In genomic region chr14:77485901-77486678, GRCh38 we compare ENCODE assay signal across 18 cellular contexts. TPM values are rescaled to one million over a fixed set of nuclear protein-coding genes. Genes with fewer than 3 reads are reported as not detected.
DNase-seq lines count a peak whose midpoint lies in the region; TF ChIP-seq lines count a peak whose summit lies in the region.
"Had no signal": no experiment of that assay in that cellular context is flagged by ENCODE, and none has a peak within 500 bp of the region (broad histone marks: within the 10 kb centered on the region; RNA-seq: fewer than 3 reads in every experiment).

No MANE protein-coding gene starts in this region.

- no peaks in the 10 kb centered on the region for H3K4me1 ChIP-seq in prostate gland (replicated peaks)
- H3K4me1 ChIP-seq in CD8-positive, alpha-beta memory T cell (ENCODE audit: insufficient read depth, low read length) = no peaks in the 10 kb centered on the region
- H3K4me1 ChIP-seq: parathyroid adenoma, upper lobe of left lung had no signal

- H3K36me3 ChIP-seq in prostate gland = no peaks in the 10 kb centered on the region
- no peaks in the 10 kb centered on the region for H3K36me3 ChIP-seq in CD8-positive, alpha-beta memory T cell (ENCODE audit: insufficient read depth, low read length)
- H3K36me3 ChIP-seq: upper lobe of left lung had no signal

- in situ Hi-C loops in astrocyte of the spinal cord (cut with HindIII; ENCODE audit: low sequenced_read_pairs) = no loop called here

- H3K4me3 ChIP-seq in AG09309 (ENCODE audit: control insufficient read depth, low read depth, low read length) (no peak overlapping the region), astrocyte of the spinal cord (ENCODE audit: low read depth, low read length) (no peak overlapping the region), prostate gland (no peak overlapping the region)
- H3K4me3 ChIP-seq in CD8-positive, alpha-beta memory T cell (ENCODE audit: low read length) = no peak overlapping the region
- H3K4me3 ChIP-seq: upper lobe of left lung had no signal

- H3K9me3 ChIP-seq in prostate gland = no peaks in the 10 kb centered on the region
- no peaks in the 10 kb centered on the region for H3K9me3 ChIP-seq in CD8-positive, alpha-beta memory T cell (ENCODE audit: low read length)
- H3K9me3 ChIP-seq: upper lobe of left lung had no signal

- H3K4me3 Mint-ChIP-seq in HFFc6 = no peak overlapping the region
- H3K4me3 Mint-ChIP-seq in CD8-positive, alpha-beta memory T cell = no peak overlapping the region
- H3K4me3 Mint-ChIP-seq in osteocyte (ENCODE audit: unreplicated experiment) = no peak overlapping the region
- H3K4me3 Mint-ChIP-seq: activated naive CD8-positive, alpha-beta T cell treated with anti-CD3 and anti-CD28 coated beads, Interleukin-2, amount 50 U/mL, for 24 hours; activated T-cell treated with anti-CD3 and anti-CD28 coated beads, Interleukin-2, amount 50 U/mL, for 4 hours; T-helper 17 cell had no signal

- H3K9me3 Mint-ChIP-seq in HFFc6 (no peaks in the 10 kb centered on the region), osteocyte (ENCODE audit: unreplicated experiment) (no peaks in the 10 kb centered on the region)
- H3K9me3 Mint-ChIP-seq in CD8-positive, alpha-beta memory T cell = no peaks in the 10 kb centered on the region
- H3K9me3 Mint-ChIP-seq: activated naive CD8-positive, alpha-beta T cell treated with anti-CD3 and anti-CD28 coated beads, Interleukin-2, amount 50 U/mL, for 24 hours; activated T-cell treated with anti-CD3 and anti-CD28 coated beads, Interleukin-2, amount 50 U/mL, for 4 hours had no signal

- POLR2A ChIA-PET in CD8-positive, alpha-beta memory T cell (lab: Charles Lee) = no interaction called here

- H3K27ac Mint-ChIP-seq in HFFc6 = peak overlapping the region; percentile 58
- no peak overlapping the region for H3K27ac Mint-ChIP-seq in CD8-positive, alpha-beta memory T cell
- no peak overlapping the region for H3K27ac Mint-ChIP-seq in osteocyte (ENCODE audit: unreplicated experiment)
- H3K27ac Mint-ChIP-seq: activated naive CD8-positive, alpha-beta T cell treated with anti-CD3 and anti-CD28 coated beads, Interleukin-2, amount 50 U/mL, for 24 hours; T-helper 17 cell had no signal

- H3K4me1 Mint-ChIP-seq in HFFc6 (ENCODE audit: low read depth) (peaks cover 15% of the 10 kb centered on the region), osteocyte (ENCODE audit: unreplicated experiment) (no peaks in the 10 kb centered on the region)
- no peaks in the 10 kb centered on the region for H3K4me1 Mint-ChIP-seq in CD8-positive, alpha-beta memory T cell
- H3K4me1 Mint-ChIP-seq: activated naive CD8-positive, alpha-beta T cell treated with anti-CD3 and anti-CD28 coated beads, Interleukin-2, amount 50 U/mL, for 24 hours had no signal

- intact Hi-C loops in prostate gland (cut with DNase I) = no loop called here

- WGBS in prostate gland = 93% methylated on average over 7 of the region's 7 CpGs

- no peak for TF ChIP-seq POLR2A in prostate gland (IDR thresholded peaks at IDR 0.05)

- H3K27me3 Mint-ChIP-seq in HFFc6 (ENCODE audit: insufficient read depth) (peaks cover 3% of the 10 kb centered on the region), osteocyte (ENCODE audit: unreplicated experiment) (peaks cover 2% of the 10 kb centered on the region)
- H3K27me3 Mint-ChIP-seq in CD8-positive, alpha-beta memory T cell = no peaks in the 10 kb centered on the region
- H3K27me3 Mint-ChIP-seq: activated naive CD8-positive, alpha-beta T cell treated with anti-CD3 and anti-CD28 coated beads, Interleukin-2, amount 50 U/mL, for 24 hours; T-helper 17 cell had no signal

- DNase-seq in AG09309 (ENCODE audit: low read depth) (peak; percentile 43), HFFc6 (peak; percentile 78), astrocyte of the spinal cord (ENCODE audit: low read depth, low spot score) (peak; percentile 61), kidney tubule cell (ENCODE audit: low spot score) (peak; percentile 90), prostate gland (ENCODE audit: low spot score) (no peak), KG1 (lab: John Stamatoyannopoulos, UW) (no peak), osteocyte (ENCODE audit: extremely low spot score, unreplicated experiment) (no peak)
- DNase-seq in CD8-positive, alpha-beta memory T cell = no peak
- DNase-seq: activated naive CD8-positive, alpha-beta T cell treated with anti-CD3 and anti-CD28 coated beads, Interleukin-2, amount 50 U/mL, for 24 hours; activated T-cell treated with anti-CD3 and anti-CD28 coated beads, Interleukin-2, amount 50 U/mL, for 4 hours; cortex of kidney; NCI-H1436; NCI-H510A treated with DMSO at 0.1 percent for 48 hours; stimulated activated CD8-positive, alpha-beta memory T cell treated with anti-CD3 and anti-CD28 coated beads, Interleukin-4, amount 100 ng/mL, for 48 hours; T-helper 17 cell; upper lobe of left lung had no signal

- no peaks in the 10 kb centered on the region for H3K27me3 ChIP-seq in prostate gland (replicated peaks; ENCODE audit: insufficient read depth)
- no peaks in the 10 kb centered on the region for H3K27me3 ChIP-seq in CD8-positive, alpha-beta memory T cell (ENCODE audit: insufficient read depth, low read length, poor library complexity, severe bottlenecking)
- H3K27me3 ChIP-seq: upper lobe of left lung had no signal

- H3K36me3 Mint-ChIP-seq in HFFc6 (ENCODE audit: low read depth) = no peaks in the 10 kb centered on the region
- no peaks in the 10 kb centered on the region for H3K36me3 Mint-ChIP-seq in CD8-positive, alpha-beta memory T cell
- H3K36me3 Mint-ChIP-seq in osteocyte (ENCODE audit: unreplicated experiment) = no peaks in the 10 kb centered on the region

- CTCF ChIA-PET in CD8-positive, alpha-beta memory T cell (lab: Charles Lee) = no interaction called here

- TF ChIP-seq CTCF in AG09309 (IDR thresholded peaks at IDR 0.05; ENCODE audit: control insufficient read depth, insufficient read depth, low read depth, low read length, missing control alignments) = no peak
- TF ChIP-seq CTCF in HFFc6 (IDR thresholded peaks at IDR 0.05) = no peak
- TF ChIP-seq CTCF in astrocyte of the spinal cord (IDR thresholded peaks at IDR 0.05; ENCODE audit: low read depth, low read length) = no peak
- TF ChIP-seq CTCF in prostate gland (IDR thresholded peaks at IDR 0.05) = no peak
- no peak for TF ChIP-seq CTCF in osteocyte (IDR thresholded peaks at IDR 0.05)

- H3K27ac ChIP-seq in prostate gland = no peak overlapping the region
- no peak overlapping the region for H3K27ac ChIP-seq in CD8-positive, alpha-beta memory T cell (ENCODE audit: low read depth, low read length)
- H3K27ac ChIP-seq: parathyroid adenoma, upper lobe of left lung had no signal

RNA-seq across cellular contexts. Expression of gene ISM2, which starts 12.5 kb away (rescaled TPM):
- total RNA-seq in HFFc6 (2021; fragmentation: NEBNext Ultra II Directional; extraction: Animal tissue kit (Norgen Biotek cat#: 25700)) = under 1 TPM in 1 of 6 experiments, not detected in 5; 0.10 TPM
- total RNA-seq in prostate gland = 10 to 100 TPM in 1 of 2 donors, under 1 TPM in 1; 0.59 to 26.6 TPM
- total RNA-seq in CD8-positive, alpha-beta memory T cell = not detected
- not detected for polyA plus RNA-seq in CD8-positive, alpha-beta memory T cell
- total RNA-seq in osteocyte = not detected in 2 replicates
- total RNA-seq: activated T-cell treated with anti-CD3 and anti-CD28 coated beads, Interleukin-2, amount 50 U/mL, for 4 hours; fibroblast of lung; T-helper 17 cell; upper lobe of left lung had no signal
- polyA plus RNA-seq: fibroblast of lung had no signal

RNA-seq across cellular contexts. Expression of gene AHSA1, which starts 28.2 kb away (rescaled TPM):
- 100 to 1,000 TPM; 155 to 219 (median 178) TPM for total RNA-seq in HFFc6 (2021; fragmentation: NEBNext Ultra II Directional; extraction: Animal tissue kit (Norgen Biotek cat#: 25700))
- total RNA-seq in prostate gland (100 to 1,000 TPM; 144 to 267 TPM), osteocyte (115 TPM in 2 replicates)
- total RNA-seq in CD8-positive, alpha-beta memory T cell = 100 to 1,000 TPM; 307 to 324 TPM
- 134 TPM for polyA plus RNA-seq in CD8-positive, alpha-beta memory T cell

RNA-seq across cellular contexts. Expression of gene VIPAS39, which starts 28.7 kb away (rescaled TPM):
- 10 to 100 TPM; 14.2 to 17.4 (median 15.3) TPM for total RNA-seq in HFFc6 (2021; fragmentation: NEBNext Ultra II Directional; extraction: Animal tissue kit (Norgen Biotek cat#: 25700))
- total RNA-seq in prostate gland = 10 to 100 TPM; 19.6 to 45.4 TPM
- 10 to 100 TPM; 18.7 to 19.6 TPM for total RNA-seq in CD8-positive, alpha-beta memory T cell
- polyA plus RNA-seq in CD8-positive, alpha-beta memory T cell = 9.8 TPM
- total RNA-seq in osteocyte = 23.7 and 29.3 TPM in 2 replicates

Comparison
In these comparisons a context has a peak if more than half of its experiments do, and no peak if none do; other contexts are left out.
1. DNase-seq: peak in AG09309 (single experiment), HFFc6 (single experiment), astrocyte of the spinal cord (single experiment) and kidney tubule cell (single experiment); none in prostate gland (single experiment), CD8-positive, alpha-beta memory T cell (0 of 5), KG1 (single experiment) and osteocyte (single experiment).